In the genomic region with DNA sequence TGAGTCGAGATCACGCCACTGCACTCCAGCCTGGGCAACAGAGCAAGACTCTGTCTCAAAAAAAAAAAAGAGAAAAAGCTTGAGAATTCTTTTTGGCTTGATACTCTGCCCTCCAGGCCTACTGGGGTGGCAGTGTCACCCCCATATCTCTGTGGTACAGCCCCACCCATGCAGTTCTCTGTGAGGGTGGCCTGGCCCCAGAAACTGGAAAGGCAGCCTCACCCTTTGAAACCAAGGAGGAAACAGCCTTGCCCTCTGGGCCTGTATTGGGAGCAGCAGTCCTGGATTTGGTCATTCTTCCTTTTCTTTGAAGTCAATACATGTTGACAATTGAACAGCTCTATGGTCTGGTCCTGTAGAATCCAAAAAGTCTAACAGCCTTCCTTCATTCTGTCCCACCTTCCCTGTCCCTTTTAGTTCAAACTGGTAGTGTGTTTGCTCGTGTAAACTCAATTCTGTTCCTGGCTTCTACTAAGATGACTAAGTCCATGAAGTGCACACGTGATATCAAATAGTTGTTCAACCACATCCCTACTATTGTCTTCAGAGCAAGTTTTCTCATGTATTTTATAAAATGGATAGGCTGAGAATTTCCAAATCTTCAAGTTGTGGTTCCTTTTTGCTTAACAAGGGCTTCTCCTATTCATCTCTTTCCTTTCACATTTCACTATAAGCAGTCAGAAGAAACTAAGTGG, we compare ENCODE assay signal across 20 cellular contexts. TPM values are rescaled to one million over a fixed set of nuclear protein-coding genes. Genes with fewer than 3 reads are reported as not detected.
A peak's percentile ranks its signal among the peaks of the same experiment; 100 is the strongest.
DNase-seq lines count a peak whose midpoint lies in the region; TF ChIP-seq lines count a peak whose summit lies in the region.
"Had no signal": no experiment of that assay in that cellular context is flagged by ENCODE, and none has a peak within 500 bp of the region (broad histone marks: within the 10 kb centered on the region; RNA-seq: fewer than 3 reads in every experiment).

No MANE protein-coding gene starts in this region.

- DNase-seq in activated CD4-positive, alpha-beta T cell treated with anti-CD3 and anti-CD28 coated beads, Interleukin-2, amount 10 ng/mL, durations not matched to agents 24 days and 14 days = no peak
- DNase-seq in activated CD4-positive, alpha-beta T cell treated with anti-CD3 and anti-CD28 coated beads, Interleukin-2, amount 50 U/mL, for 4 hours = no peak
- DNase-seq in astrocyte of the hippocampus (ENCODE audit: low read depth, low spot score) (peak; percentile 26), foreskin melanocyte (peak; percentile 11), UCSD-AML1 (lab: John Stamatoyannopoulos, UW; ENCODE audit: unreplicated experiment) (no peak), NCI-H446 treated with DMSO at 0.1 percent for 48 hours (lab: John Stamatoyannopoulos, UW) (no peak), cerebellum (ENCODE audit: low spot score) (no peak)
- DNase-seq: 8988T, amygdala, C1 segment of cervical spinal cord, GM23248, midbrain, MM.1S, NCI-H1694, NCI-H2227 treated with DMSO at 0.1 percent for 48 hours, RPMI8226, thyroid gland had no signal

- peaks cover 35% of the 10 kb centered on the region for H3K36me3 Mint-ChIP-seq in activated CD4-positive, alpha-beta T cell treated with anti-CD3 and anti-CD28 coated beads, Interleukin-2, amount 10 ng/mL, durations not matched to agents 24 days and 14 days (ENCODE audit: low read depth)

- H2AFZ ChIP-seq in OCI-LY3 (ENCODE audit: low read depth, low read length) = no peak overlapping the region
- H2AFZ ChIP-seq: GM23248 had no signal

- H3K36me3 ChIP-seq in OCI-LY3 (replicated peaks; ENCODE audit: low read depth, low read length) = no peaks in the 10 kb centered on the region

- no peaks in the 10 kb centered on the region for H3K27me3 ChIP-seq in OCI-LY3 (ENCODE audit: low read depth, low read length)
- H3K27me3 ChIP-seq: thyroid gland had no signal

- H3K4me3 ChIP-seq in OCI-LY3 (ENCODE audit: low read length) = no peak overlapping the region
- H3K4me3 ChIP-seq: GM23248, prostate gland, thyroid gland had no signal

- H3K4me1 ChIP-seq in OCI-LY3 (ENCODE audit: low read length) = peaks cover 27% of the 10 kb centered on the region
- H3K4me1 ChIP-seq: prostate gland, thyroid gland had no signal

- peaks cover 12% of the 10 kb centered on the region for H3K4me1 Mint-ChIP-seq in activated CD4-positive, alpha-beta T cell treated with anti-CD3 and anti-CD28 coated beads, Interleukin-2, amount 10 ng/mL, durations not matched to agents 24 days and 14 days

- H3K4me2 ChIP-seq in OCI-LY3 (ENCODE audit: low read length) = 0 out of 2 replicates have a peak overlapping the region, but pooled peaks have one; percentile 11

- H3K27me3 Mint-ChIP-seq in activated CD4-positive, alpha-beta T cell treated with anti-CD3 and anti-CD28 coated beads, Interleukin-2, amount 10 ng/mL, durations not matched to agents 24 days and 14 days = no peaks in the 10 kb centered on the region

- H3K9me3 Mint-ChIP-seq in activated CD4-positive, alpha-beta T cell treated with anti-CD3 and anti-CD28 coated beads, Interleukin-2, amount 10 ng/mL, durations not matched to agents 24 days and 14 days = no peaks in the 10 kb centered on the region
- H3K9me3 Mint-ChIP-seq: activated T-helper 2 cell treated with anti-CD3 and anti-CD28 coated beads, Interferon-gamma antibody, Interleukin-2, Interleukin-4, amounts not matched to agents 10 μg/mL and 5 μg/mL and 100 μg/mL, durations not matched to agents 14 hours and 24 hours and 36 hours had no signal

- no peak overlapping the region for H3K9ac ChIP-seq in OCI-LY3 (ENCODE audit: low read length)
- H3K9ac ChIP-seq: GM23248 had no signal

- intact Hi-C loops in activated CD4-positive, alpha-beta T cell treated with anti-CD3 and anti-CD28 coated beads, Interleukin-2, amount 10 ng/mL, durations not matched to agents 24 days and 14 days (cut with micrococcal nuclease) = no loop called here

- no peaks in the 10 kb centered on the region for H3K79me2 ChIP-seq in OCI-LY3 (ENCODE audit: low read length)

- no peak overlapping the region for H3K4me3 Mint-ChIP-seq in activated CD4-positive, alpha-beta T cell treated with anti-CD3 and anti-CD28 coated beads, Interleukin-2, amount 10 ng/mL, durations not matched to agents 24 days and 14 days

- H4K20me1 ChIP-seq in OCI-LY3 (ENCODE audit: insufficient read depth, low read length) = no peaks in the 10 kb centered on the region

- H3K27ac Mint-ChIP-seq in activated CD4-positive, alpha-beta T cell treated with anti-CD3 and anti-CD28 coated beads, Interleukin-2, amount 10 ng/mL, durations not matched to agents 24 days and 14 days = peak overlapping the region; percentile 67

- no peaks in the 10 kb centered on the region for H3K9me3 ChIP-seq in OCI-LY3 (ENCODE audit: insufficient read depth, low read length)
- H3K9me3 ChIP-seq: prostate gland, thyroid gland had no signal

- no peak overlapping the region for H3K27ac ChIP-seq in OCI-LY3 (ENCODE audit: low read length)
- H3K27ac ChIP-seq: GM23248, prostate gland, thyroid gland had no signal

- no peak for TF ChIP-seq CTCF in OCI-LY3 (IDR thresholded peaks at IDR 0.05; ENCODE audit: low read depth, low read length)

RNA-seq across cellular contexts. Expression of gene ST7L, which starts 13.2 kb away (rescaled TPM):
- total RNA-seq in activated CD4-positive, alpha-beta T cell treated with anti-CD3 and anti-CD28 coated beads, Interleukin-2, amount 10 ng/mL, durations not matched to agents 24 days and 14 days = 13.8 and 16.6 TPM in 2 replicates
- 34.8 TPM for total RNA-seq in cerebellum

RNA-seq across cellular contexts. Expression of gene CAPZA1, which starts 13.9 kb away (rescaled TPM):
- 241 and 250 TPM in 2 replicates for total RNA-seq in activated CD4-positive, alpha-beta T cell treated with anti-CD3 and anti-CD28 coated beads, Interleukin-2, amount 10 ng/mL, durations not matched to agents 24 days and 14 days
- total RNA-seq in cerebellum = 86.4 TPM

Comparison
In these comparisons a context has a peak if more than half of its experiments do, and no peak if none do; other contexts are left out.
1. DNase-seq: peak in astrocyte of the hippocampus (single experiment) and foreskin melanocyte (single experiment); none in activated CD4-positive, alpha-beta T cell treated with anti-CD3 and anti-CD28 coated beads, Interleukin-2, amount 10 ng/mL, durations not matched to agents 24 days and 14 days (single experiment), activated CD4-positive, alpha-beta T cell treated with anti-CD3 and anti-CD28 coated beads, Interleukin-2, amount 50 U/mL, for 4 hours (0 of 2), UCSD-AML1 (single experiment), NCI-H446 treated with DMSO at 0.1 percent for 48 hours (single experiment) and cerebellum (single experiment).